Comparison of ENCODE assay signal across 14 cellular contexts in genomic region chr11:34798985-34799384, GRCh38.
"Had no signal": no experiment of that assay in that cellular context is flagged by ENCODE, and none has a peak within 500 bp of the region (broad histone marks: within the 10 kb centered on the region; RNA-seq: fewer than 3 reads in every experiment).

No MANE protein-coding gene starts in this region.

- H3K4me1 Mint-ChIP-seq: activated naive CD8-positive, alpha-beta T cell treated with anti-CD3 and anti-CD28 coated beads, Interleukin-2, amount 50 U/mL, for 24 hours; memory B cell; natural killer cell; stimulated activated memory B cell treated with anti-CD40 and anti-IgM and Interleukin-4, amounts not matched to agents 10 μg/mL and 1 μg/mL and 100 μg/mL, for 72 hours had no signal

- H3K36me3 Mint-ChIP-seq: memory B cell; natural killer cell; stimulated activated memory B cell treated with anti-CD40 and anti-IgM and Interleukin-4, amounts not matched to agents 10 μg/mL and 1 μg/mL and 100 μg/mL, for 72 hours had no signal

- H3K4me3 Mint-ChIP-seq: activated naive CD4-positive, alpha-beta T cell treated with anti-CD3 and anti-CD28 coated beads for 36 hours; activated naive CD8-positive, alpha-beta T cell treated with anti-CD3 and anti-CD28 coated beads, Interleukin-2, amount 50 U/mL, for 24 hours; memory B cell; natural killer cell; stimulated activated memory B cell treated with anti-CD40 and anti-IgM and Interleukin-4, amounts not matched to agents 10 μg/mL and 1 μg/mL and 100 μg/mL, for 72 hours had no signal

- H3K9me3 Mint-ChIP-seq: activated naive CD8-positive, alpha-beta T cell treated with anti-CD3 and anti-CD28 coated beads, Interleukin-2, amount 50 U/mL, for 24 hours; activated T-helper 2 cell treated with anti-CD3 and anti-CD28 coated beads, Interferon-gamma antibody, Interleukin-2, Interleukin-4, amounts not matched to agents 10 μg/mL and 5 μg/mL and 100 μg/mL, durations not matched to agents 14 hours and 24 hours and 36 hours; natural killer cell had no signal

- DNase-seq: activated CD4-positive, alpha-beta T cell treated with anti-CD3 and anti-CD28 coated beads for 1 hour; activated CD4-positive, alpha-beta T cell treated with anti-CD3 and anti-CD28 coated beads, Interleukin-2, amount 50 U/mL, for 48 hours; activated naive CD4-positive, alpha-beta T cell treated with anti-CD3 and anti-CD28 coated beads for 36 hours; activated naive CD8-positive, alpha-beta T cell treated with anti-CD3 and anti-CD28 coated beads, Interleukin-2, amount 50 U/mL, for 24 hours; activated T-cell treated with anti-CD3 and anti-CD28 coated beads, Interleukin-2, amount 50 U/mL, for 1 hour; aorta; effector CD8-positive, alpha-beta T cell; foreskin keratinocyte; left ventricle myocardium superior; natural killer cell; tibial artery had no signal

- H3K27ac Mint-ChIP-seq: activated naive CD4-positive, alpha-beta T cell treated with anti-CD3 and anti-CD28 coated beads for 36 hours; activated naive CD8-positive, alpha-beta T cell treated with anti-CD3 and anti-CD28 coated beads, Interleukin-2, amount 50 U/mL, for 24 hours; activated T-helper 2 cell treated with anti-CD3 and anti-CD28 coated beads, Interferon-gamma antibody, Interleukin-2, Interleukin-4, amounts not matched to agents 10 μg/mL and 5 μg/mL and 100 μg/mL, durations not matched to agents 14 hours and 24 hours and 36 hours; memory B cell; natural killer cell; stimulated activated memory B cell treated with anti-CD40 and anti-IgM and Interleukin-4, amounts not matched to agents 10 μg/mL and 1 μg/mL and 100 μg/mL, for 72 hours had no signal
